ENCODE assay signal across 9 cellular contexts in the genomic region with DNA sequence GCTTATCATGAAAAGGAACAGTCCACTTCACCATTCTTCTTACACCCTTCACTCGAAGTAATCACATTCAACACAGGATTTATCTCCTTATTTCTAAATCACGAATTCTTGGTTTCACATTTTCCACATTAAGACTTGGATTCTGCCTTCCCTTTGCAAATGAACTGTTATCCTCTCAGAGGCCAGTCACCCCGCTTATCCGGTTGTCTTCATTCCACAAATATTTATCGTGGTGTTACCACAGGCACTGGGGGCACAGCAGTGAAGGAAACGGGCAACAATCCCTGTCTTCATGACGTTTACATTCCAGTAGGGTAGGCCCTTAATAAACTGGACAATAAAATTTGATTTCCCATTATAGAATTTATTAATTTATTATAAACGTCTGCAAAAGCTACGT.
"Had no signal": no experiment of that assay in that cellular context is flagged by ENCODE, and none has a peak within 500 bp of the region (broad histone marks: within the 10 kb centered on the region; RNA-seq: fewer than 3 reads in every experiment).

No MANE protein-coding gene starts in this region.

- H3K9me3 ChIP-seq: HAP-1 had no signal

- ATAC-seq: GM23338, HCT116 had no signal

- H3K9ac ChIP-seq: GM23248 had no signal

- H3K4me3 ChIP-seq: GM23248, GM23338, HAP-1 had no signal

- H2AFZ ChIP-seq: GM23248, GM23338 had no signal

- H3K4me2 ChIP-seq: GM23338 had no signal

- H3K36me3 ChIP-seq: HAP-1 had no signal

- H3K27ac ChIP-seq: GM23248 had no signal

- DNase-seq: GM23248, GOT3, H7, H9, HCEC 1CT, HFFc6 had no signal
